Comparison of ENCODE assay signal across 1 cellular context in the genomic region with DNA sequence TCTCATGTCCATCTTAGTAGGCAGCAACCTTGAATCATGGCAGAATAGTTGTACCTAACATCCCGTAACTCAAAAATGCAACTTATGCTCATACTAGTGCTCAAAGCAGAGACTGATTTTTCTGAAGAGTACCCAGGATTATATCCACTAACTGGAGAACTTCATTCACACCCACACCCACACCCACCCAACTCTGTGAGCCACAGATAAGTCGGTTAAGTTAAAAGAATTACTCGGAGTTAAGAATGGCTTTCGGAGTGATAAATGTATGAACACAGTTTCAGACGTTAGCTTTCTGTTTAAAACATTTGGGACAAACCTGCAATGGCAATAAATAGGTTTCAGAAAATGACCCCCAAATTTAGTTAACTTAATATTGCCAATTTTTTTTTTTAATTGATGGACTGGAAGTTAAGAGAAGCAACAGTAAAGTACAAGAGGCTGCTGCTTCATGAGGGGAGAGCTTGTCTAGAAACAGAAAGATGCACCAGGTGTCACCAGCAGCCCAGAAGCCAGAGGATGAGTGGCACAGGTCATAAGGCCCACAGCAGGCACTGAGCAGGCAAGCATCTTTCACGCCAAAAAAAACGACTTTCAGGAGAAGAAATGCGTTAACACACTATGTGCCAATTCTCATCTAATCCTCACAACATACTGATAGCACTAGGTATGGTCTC.
TF ChIP-seq lines count a peak whose summit lies in the region.

No MANE protein-coding gene starts in this region.

TF ChIP-seq in WTC11, 78 proteins besides CTCF, POLR2A, EP300 and RAD21 (continued from another document):
- TF ChIP-seq ZNF423 (CRISPR knock-in tag; IDR thresholded peaks at IDR 0.05) = no peak
- TF ChIP-seq ZNF416 (CRISPR knock-in tag; IDR thresholded peaks at IDR 0.05) = no peak
- no peak for TF ChIP-seq TEAD4 (CRISPR knock-in tag; IDR thresholded peaks at IDR 0.05)
TF ChIP-seq in WTC11: peak in this region for 0.
